In genomic region chr16:66427451-66427860, GRCh38 we compare ENCODE assay signal across 11 cellular contexts. TPM values are rescaled to one million over a fixed set of nuclear protein-coding genes. Genes with fewer than 3 reads are reported as not detected.
DNase-seq lines count a peak whose midpoint lies in the region; ATAC-seq and TF ChIP-seq lines count a peak whose summit lies in the region.
"Had no signal": no experiment of that assay in that cellular context is flagged by ENCODE, and none has a peak within 500 bp of the region (broad histone marks: within the 10 kb centered on the region; RNA-seq: fewer than 3 reads in every experiment).

No MANE protein-coding gene starts in this region.

- H2AFZ ChIP-seq in GM23248, result peak overlapping the region; percentile 44; the same call in 1 of the 2 replicates

- H3K27ac ChIP-seq in GM23248 (no peak overlapping the region), brain microvascular endothelial cell (no peak overlapping the region)

- 2 to 5% methylated on average over 19 to 27 of the region's 52 CpGs for WGBS in GM23248 (ENCODE audit: low coverage in 1 of 2, low lambda C conversion rate in 2 of 2, missing lambda C conversion rate in 2 of 2), 2 experiments

- H3K27ac Mint-ChIP-seq in immature natural killer cell, result no peak overlapping the region
- H3K27ac Mint-ChIP-seq: naive B cell; stimulated activated naive CD8-positive, alpha-beta T cell treated with anti-CD3 and anti-CD28 coated beads, Interleukin-15, Interleukin-2, amounts not matched to agents 100 ng/mL and 50 ng/mL, for 24 hours had no signal

- H4K20me1 ChIP-seq in GM23248 (ENCODE audit: insufficient read depth), result no peaks in the 10 kb centered on the region

- H3K79me2 ChIP-seq in GM23248 (ENCODE audit: insufficient read depth), result no peaks in the 10 kb centered on the region

- peaks cover 24 to 29% (median 27%) of the 10 kb centered on the region in 3 donors for H3K27me3 Mint-ChIP-seq in immature natural killer cell (ENCODE audit: low read depth in 3 of 3)

- H3K4me1 Mint-ChIP-seq in immature natural killer cell, result peaks cover 0 to 1% of the 10 kb centered on the region in 2 donors

- H3F3A ChIP-seq in GM23248 (ENCODE audit: insufficient read depth), result peaks cover 11% of the 10 kb centered on the region

- H3K4me3 ChIP-seq in GM23248 (peak overlapping the region; percentile 59), brain microvascular endothelial cell (ENCODE audit: low read depth, low read length) (peak overlapping the region; percentile 39), iPS-18c (ENCODE audit: insufficient read depth, low read depth, low read length) (peak overlapping the region; percentile 62), skeletal muscle cell (ENCODE audit: low read depth, low read length) (peak overlapping the region; percentile 40)

- no peaks in the 10 kb centered on the region; the same call in 1 of the 2 replicates for H3K27me3 ChIP-seq in GM23248 (replicated peaks; ENCODE audit: insufficient read depth)
- peaks cover 35% of the 10 kb centered on the region for H3K27me3 ChIP-seq in brain microvascular endothelial cell (replicated peaks)

- H3K36me3 Mint-ChIP-seq in immature natural killer cell, result peaks cover 0 to 4% (median 0%) of the 10 kb centered on the region in 3 donors
- H3K36me3 Mint-ChIP-seq: naive B cell had no signal

- H3K4me1 ChIP-seq in GM23248 (ENCODE audit: insufficient read depth), result no peaks in the 10 kb centered on the region

- peaks cover 0 to 2% (median 0%) of the 10 kb centered on the region in 6 donors for H3K9me3 Mint-ChIP-seq in immature natural killer cell
- H3K9me3 Mint-ChIP-seq: stimulated activated naive CD8-positive, alpha-beta T cell treated with anti-CD3 and anti-CD28 coated beads, Interleukin-15, Interleukin-2, amounts not matched to agents 100 ng/mL and 50 ng/mL, for 24 hours had no signal

- in situ Hi-C loops in GM23248 (cut with MboI) (no loop called here), brain microvascular endothelial cell (cut with HindIII; ENCODE audit: low pct_ligation_motif_present, low sequenced_read_pairs) (no loop called here)

- no peaks in the 10 kb centered on the region for H3K9me2 ChIP-seq in GM23248 (ENCODE audit: insufficient read depth)

- no peak overlapping the region for H3K9ac ChIP-seq in GM23248

- ATAC-seq in HG02884 (IDR thresholded peaks at IDR 0.05; ENCODE audit: unreplicated experiment), result no peak

- no peak for TF ChIP-seq CTCF in brain microvascular endothelial cell (IDR thresholded peaks at IDR 0.05; ENCODE audit: low read depth, low read length, missing control alignments)

- H3K4me2 ChIP-seq in GM23248 (ENCODE audit: unreplicated experiment), result peak overlapping the region; percentile 22

- no peaks in the 10 kb centered on the region for H3K9me3 ChIP-seq in GM23248 (ENCODE audit: low read depth)
- no peaks in the 10 kb centered on the region for H3K9me3 ChIP-seq in iPS-18c (ENCODE audit: control insufficient read depth, insufficient read depth, low read length)

- H3K4me3 Mint-ChIP-seq in immature natural killer cell, result no peak overlapping the region
- H3K4me3 Mint-ChIP-seq: stimulated activated naive CD8-positive, alpha-beta T cell treated with anti-CD3 and anti-CD28 coated beads, Interleukin-15, Interleukin-2, amounts not matched to agents 100 ng/mL and 50 ng/mL, for 24 hours had no signal

- H3K36me3 ChIP-seq in GM23248 (ENCODE audit: low read depth) (no peaks in the 10 kb centered on the region), brain microvascular endothelial cell (replicated peaks) (no peaks in the 10 kb centered on the region)

- peak; percentile 9 for DNase-seq in GM23248
- no peak for DNase-seq in brain microvascular endothelial cell
- no peak for DNase-seq in skeletal muscle cell (ENCODE audit: low read depth)
- no peak for DNase-seq in NCI-H69 (lab: John Stamatoyannopoulos, UW)
- no peak for DNase-seq in immature natural killer cell
- DNase-seq in T-helper 1 cell, result no peak
- DNase-seq: naive B cell had no signal

RNA-seq across cellular contexts. Expression of gene BEAN1, which starts 0.4 kb away (rescaled TPM):
- total RNA-seq in GM23248 (2014; rRNA removed; shearing (Covaris generic)), result 0.32 and 1.1 TPM in 2 replicates
- polyA plus RNA-seq in GM23248 (2016; fragmentation: Nextera tagmentation; extraction: Ambion mirVana) (0.50 and 0.89 TPM in 2 replicates), immature natural killer cell (under 1 TPM in 1 of 3 donors, not detected in 2; 0.32 TPM)
- total RNA-seq: T-helper 2 cell treated with Interferon-gamma antibody and Interleukin-4, amounts not matched to agents 100 ng/mL and 5 ng/mL, for 36 hours had no signal
